ENCODE assay signal across 2 cellular contexts in the genomic region with DNA sequence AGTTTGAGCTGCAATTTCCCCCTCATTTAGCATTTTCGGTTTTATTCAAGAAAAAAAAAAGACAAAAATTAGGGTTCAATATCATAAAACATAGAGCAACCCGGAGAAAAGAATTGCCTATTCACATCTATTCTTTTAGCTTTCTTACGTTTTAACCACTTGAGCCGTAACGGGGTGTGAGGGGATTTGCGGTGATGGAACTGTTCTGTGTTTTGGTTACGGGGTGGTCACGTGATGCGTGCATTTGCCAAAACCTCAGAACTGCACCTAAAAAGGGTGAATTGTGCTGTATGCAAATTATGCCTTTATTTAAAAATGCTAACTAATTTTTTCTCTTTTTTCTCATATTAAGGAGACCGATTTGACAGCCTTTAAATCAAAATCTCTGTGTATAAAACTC.
TF ChIP-seq lines count a peak whose summit lies in the region.

No MANE protein-coding gene starts in this region.

TF ChIP-seq in SK-N-SH, 30 proteins besides CTCF, POLR2A, EP300 and RAD21 (continued from another document):
- TF ChIP-seq, protein P1, sequence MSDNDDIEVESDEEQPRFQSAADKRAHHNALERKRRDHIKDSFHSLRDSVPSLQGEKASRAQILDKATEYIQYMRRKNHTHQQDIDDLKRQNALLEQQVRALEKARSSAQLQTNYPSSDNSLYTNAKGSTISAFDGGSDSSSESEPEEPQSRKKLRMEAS (IDR thresholded peaks at IDR 0.05; ENCODE audit: low read depth): no peak

TF ChIP-seq in SK-N-SH treated with all-trans-retinoic acid at 6 μM for 48 hours, 23 proteins besides CTCF, POLR2A, EP300 and RAD21 (continued from another document):
- no peak for TF ChIP-seq TCF4 (CRISPR knock-in tag; IDR thresholded peaks at IDR 0.05; ENCODE audit: borderline replicate concordance)
- no peak for TF ChIP-seq ZFP3 (CRISPR knock-in tag; IDR thresholded peaks at IDR 0.05)
- TF ChIP-seq GLIS3 (CRISPR knock-in tag; IDR thresholded peaks at IDR 0.05): no peak
- no peak for TF ChIP-seq ZC3H10 (CRISPR knock-in tag; IDR thresholded peaks at IDR 0.05)
